In the genomic region with DNA sequence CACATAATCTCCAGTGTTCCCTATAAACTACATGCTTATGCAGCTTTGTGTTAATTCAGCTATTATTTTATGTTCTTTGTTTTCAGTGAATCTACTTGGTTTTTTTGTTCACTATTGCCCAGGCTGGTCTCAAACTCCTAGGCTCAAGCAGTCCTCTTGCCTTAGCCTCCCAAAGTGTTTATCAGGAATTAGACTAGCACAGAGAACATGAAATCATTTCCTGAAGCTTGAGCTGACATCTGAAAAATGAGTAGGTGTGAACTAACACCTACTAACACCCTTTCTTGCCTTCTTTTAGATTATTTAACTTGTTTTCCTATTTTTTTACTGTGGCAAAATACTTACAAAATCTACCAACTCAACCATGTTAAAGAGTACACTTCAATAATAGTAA, we compare ENCODE assay signal across 22 cellular contexts. TPM values are rescaled to one million over a fixed set of nuclear protein-coding genes. Genes with fewer than 3 reads are reported as not detected.
DNase-seq lines count a peak whose midpoint lies in the region; ATAC-seq and TF ChIP-seq lines count a peak whose summit lies in the region.
"Had no signal": no experiment of that assay in that cellular context is flagged by ENCODE, and none has a peak within 500 bp of the region (broad histone marks: within the 10 kb centered on the region; RNA-seq: fewer than 3 reads in every experiment).

No MANE protein-coding gene starts in this region.

- no peaks in the 10 kb centered on the region for H3K27me3 Mint-ChIP-seq in T-helper 17 cell
- H3K27me3 Mint-ChIP-seq in CD8-positive, alpha-beta memory T cell, result no peaks in the 10 kb centered on the region
- H3K27me3 Mint-ChIP-seq: activated CD8-positive, alpha-beta memory T cell treated with anti-CD3 and anti-CD28 coated beads, Interleukin-2, amount 10 ng/mL, durations not matched to agents 7 days and 5 days; naive B cell; type B pancreatic cell had no signal

- H3K4me3 ChIP-seq in adipocyte (ENCODE audit: low read length), result peak overlapping the region; percentile 56
- no peak overlapping the region for H3K4me3 ChIP-seq in esophagus muscularis mucosa
- H3K4me3 ChIP-seq in mucosa of rectum (ENCODE audit: low read length in 2 of 2), result no peak overlapping the region
- no peak overlapping the region for H3K4me3 ChIP-seq in suprapubic skin
- no peak overlapping the region for H3K4me3 ChIP-seq in CD8-positive, alpha-beta memory T cell (ENCODE audit: low read length)
- H3K4me3 ChIP-seq: lung had no signal

- H3K9me3 Mint-ChIP-seq in CD8-positive, alpha-beta memory T cell, result peaks cover 4 to 14% (median 10%) of the 10 kb centered on the region in 5 donors

- H3K27ac ChIP-seq in esophagus muscularis mucosa (replicated peaks in 1 of 4) (peak overlapping the region; percentile 67 to 78 (median 69)), mucosa of rectum (ENCODE audit: low read depth in 2 of 2, low read length in 2 of 2) (peak overlapping the region; percentile 35 to 64), suprapubic skin (peak overlapping the region; percentile 66)
- H3K27ac ChIP-seq in CD8-positive, alpha-beta memory T cell (ENCODE audit: low read depth, low read length), result no peak overlapping the region

- no peak for ATAC-seq in T-helper 17 cell
- ATAC-seq: activated CD8-positive, alpha-beta memory T cell treated with anti-CD3 and anti-CD28 coated beads, Interleukin-2, amount 10 ng/mL, durations not matched to agents 7 days and 5 days; esophagus mucosa; Panc1 had no signal

- H3K36me3 Mint-ChIP-seq in T-helper 17 cell (ENCODE audit: low read depth), result no peaks in the 10 kb centered on the region
- peaks cover 2 to 24% (median 5%) of the 10 kb centered on the region in 3 donors for H3K36me3 Mint-ChIP-seq in CD8-positive, alpha-beta memory T cell

- H3K9ac ChIP-seq in adipocyte (ENCODE audit: low read length), result peak overlapping the region; percentile 79
- no peak overlapping the region for H3K9ac ChIP-seq in mucosa of rectum (ENCODE audit: low read depth in 1 of 2, low read length in 2 of 2)

- TF ChIP-seq CTCF in esophagus muscularis mucosa (IDR thresholded peaks at IDR 0.05) (no peak), suprapubic skin (IDR thresholded peaks at IDR 0.05) (no peak)

- CTCF ChIA-PET in CD8-positive, alpha-beta memory T cell (lab: Charles Lee), result no interaction called here

- H3K4me1 Mint-ChIP-seq in T-helper 17 cell, result peaks cover 4% of the 10 kb centered on the region
- peaks cover 4 to 13% (median 7%) of the 10 kb centered on the region in 3 donors for H3K4me1 Mint-ChIP-seq in CD8-positive, alpha-beta memory T cell
- H3K4me1 Mint-ChIP-seq: activated CD8-positive, alpha-beta memory T cell treated with anti-CD3 and anti-CD28 coated beads, Interleukin-2, amount 10 ng/mL, durations not matched to agents 7 days and 5 days had no signal

- no peaks in the 10 kb centered on the region for H3K9me3 ChIP-seq in adipocyte (ENCODE audit: control insufficient read depth, low read length)
- H3K9me3 ChIP-seq in esophagus muscularis mucosa, result peaks cover 0 to 7% (median 5%) of the 10 kb centered on the region in 4 donors
- no peaks in the 10 kb centered on the region for H3K9me3 ChIP-seq in mucosa of rectum (ENCODE audit: control insufficient read depth in 2 of 2, low read length in 2 of 2)
- H3K9me3 ChIP-seq in suprapubic skin, result no peaks in the 10 kb centered on the region
- H3K9me3 ChIP-seq in T-helper 17 cell (ENCODE audit: control insufficient read depth, low read length, poor library complexity, severe bottlenecking), result no peaks in the 10 kb centered on the region
- no peaks in the 10 kb centered on the region for H3K9me3 ChIP-seq in CD8-positive, alpha-beta memory T cell (ENCODE audit: low read length)

- intact Hi-C loops in esophagus muscularis mucosa (cut with DNase I), result no loop called here

- DNase-seq in adipocyte (ENCODE audit: low read depth), result no peak
- DNase-seq in esophagus muscularis mucosa (ENCODE audit: extremely low spot score), result no peak
- no peak for DNase-seq in suprapubic skin (ENCODE audit: low spot score in 2 of 2)
- DNase-seq in epidermal melanocyte (ENCODE audit: insufficient read length, low spot score), result no peak
- DNase-seq in T-helper 17 cell, result no peak
- DNase-seq in CD8-positive, alpha-beta memory T cell, result no peak
- DNase-seq in COR-L47 (lab: John Stamatoyannopoulos, UW), result no peak
- DNase-seq: activated CD4-positive, alpha-beta T cell treated with anti-CD3 and anti-CD28 coated beads for 1 hour; activated CD8-positive, alpha-beta memory T cell treated with anti-CD3 and anti-CD28 coated beads, Interleukin-2, amount 10 ng/mL, durations not matched to agents 7 days and 5 days; KG1; naive B cell; NCI-H187 treated with DMSO at 0.1 percent for 48 hours; NCI-H345; stimulated activated CD4-positive, alpha-beta T cell treated with anti-CD3 and anti-CD28 coated beads, Interleukin-12 subunit alpha, Interleukin-12 subunit beta, amount 100 ng/mL, for 4 hours had no signal

- no peak overlapping the region for H3K4me3 Mint-ChIP-seq in T-helper 17 cell
- no peak overlapping the region for H3K4me3 Mint-ChIP-seq in CD8-positive, alpha-beta memory T cell
- H3K4me3 Mint-ChIP-seq: activated CD8-positive, alpha-beta memory T cell treated with anti-CD3 and anti-CD28 coated beads, Interleukin-2, amount 10 ng/mL, durations not matched to agents 7 days and 5 days; naive B cell; type B pancreatic cell had no signal

- no peaks in the 10 kb centered on the region for H3K36me3 ChIP-seq in adipocyte (ENCODE audit: control insufficient read depth, insufficient read depth, low read length, severe bottlenecking)
- H3K36me3 ChIP-seq in esophagus muscularis mucosa, result peaks cover 0 to 4% (median 0%) of the 10 kb centered on the region in 4 donors
- H3K36me3 ChIP-seq in mucosa of rectum (ENCODE audit: control insufficient read depth in 2 of 2, insufficient read depth in 2 of 2, low read length in 2 of 2), result no peaks in the 10 kb centered on the region
- H3K36me3 ChIP-seq in suprapubic skin, result peaks cover 9% of the 10 kb centered on the region
- H3K36me3 ChIP-seq in CD8-positive, alpha-beta memory T cell (ENCODE audit: insufficient read depth, low read length), result no peaks in the 10 kb centered on the region

- TF ChIP-seq EP300 in esophagus muscularis mucosa (IDR thresholded peaks at IDR 0.05) (no peak), suprapubic skin (IDR thresholded peaks at IDR 0.05) (no peak)

- H3K27me3 ChIP-seq in adipocyte (replicated peaks; ENCODE audit: control insufficient read depth, insufficient read depth, low read length) (no peaks in the 10 kb centered on the region), esophagus muscularis mucosa (no peaks in the 10 kb centered on the region), mucosa of rectum (ENCODE audit: control insufficient read depth in 2 of 2, insufficient read depth in 2 of 2, low read length in 2 of 2) (no peaks in the 10 kb centered on the region), suprapubic skin (no peaks in the 10 kb centered on the region)
- no peaks in the 10 kb centered on the region for H3K27me3 ChIP-seq in CD8-positive, alpha-beta memory T cell (ENCODE audit: insufficient read depth, low read length, poor library complexity, severe bottlenecking)

- POLR2A ChIA-PET in CD8-positive, alpha-beta memory T cell (lab: Charles Lee), result no interaction called here

- H3K27ac Mint-ChIP-seq in T-helper 17 cell, result no peak overlapping the region
- peak overlapping the region in 1 of 8 donors; percentile 5 for H3K27ac Mint-ChIP-seq in CD8-positive, alpha-beta memory T cell
- H3K27ac Mint-ChIP-seq: activated CD8-positive, alpha-beta memory T cell treated with anti-CD3 and anti-CD28 coated beads, Interleukin-2, amount 10 ng/mL, durations not matched to agents 7 days and 5 days; activated T-helper 2 cell treated with anti-CD3 and anti-CD28 coated beads, Interferon-gamma antibody, Interleukin-2, Interleukin-4, amounts not matched to agents 10 μg/mL and 5 μg/mL and 100 μg/mL, durations not matched to agents 14 hours and 24 hours and 36 hours; type B pancreatic cell had no signal

- no peak for TF ChIP-seq POLR2A in esophagus muscularis mucosa (IDR thresholded peaks at IDR 0.05; ENCODE audit: low read depth)
- no peak for TF ChIP-seq POLR2A in suprapubic skin (IDR thresholded peaks at IDR 0.05)

- H3K4me1 ChIP-seq in adipocyte (ENCODE audit: control insufficient read depth, insufficient read depth, low read length), result peaks cover 17% of the 10 kb centered on the region
- peaks cover 0 to 30% (median 24%) of the 10 kb centered on the region in 4 donors for H3K4me1 ChIP-seq in esophagus muscularis mucosa
- peaks cover 3 to 4% of the 10 kb centered on the region in 2 donors for H3K4me1 ChIP-seq in mucosa of rectum (ENCODE audit: control insufficient read depth in 2 of 2, insufficient read depth in 2 of 2, low read length in 2 of 2)
- peaks cover 2% of the 10 kb centered on the region for H3K4me1 ChIP-seq in suprapubic skin
- no peaks in the 10 kb centered on the region for H3K4me1 ChIP-seq in CD8-positive, alpha-beta memory T cell (ENCODE audit: insufficient read depth, low read length)

RNA-seq across cellular contexts. Expression of a gene that starts 25.0 kb away (rescaled TPM):
- total RNA-seq in esophagus muscularis mucosa (1 to 10 TPM; 1.0 to 5.8 (median 2.0) TPM), suprapubic skin (10 to 100 TPM; 14.1 to 39.5 (median 19.2) TPM), T-helper 17 cell (1 to 10 TPM; 1.9 to 6.8 TPM)
- total RNA-seq in CD8-positive, alpha-beta memory T cell, result 10 to 100 TPM; 19.5 to 20.9 TPM
- 2.5 TPM for polyA plus RNA-seq in CD8-positive, alpha-beta memory T cell

RNA-seq across cellular contexts. Expression of a gene that starts 25.6 kb away (rescaled TPM):
- total RNA-seq in esophagus muscularis mucosa (10 to 100 TPM; 17.1 to 28.2 (median 22.5) TPM), suprapubic skin (10 to 100 TPM; 21.8 to 80.1 (median 33.9) TPM), T-helper 17 cell (10 to 100 TPM; 61.0 to 61.1 TPM)
- total RNA-seq in CD8-positive, alpha-beta memory T cell, result 10 to 100 TPM; 64.0 to 69.6 TPM
- 37.0 TPM for polyA plus RNA-seq in CD8-positive, alpha-beta memory T cell

RNA-seq across cellular contexts. Expression of a gene that starts 53.6 kb away (rescaled TPM):
- total RNA-seq in esophagus muscularis mucosa, result 10 to 100 TPM; 16.5 to 42.1 (median 20.0) TPM
- 1 to 10 TPM in 3 of 4 donors, under 1 TPM in 1; 0.97 to 2.4 (median 1.6) TPM for total RNA-seq in suprapubic skin
- under 1 TPM in 1 of 2 donors, not detected in 1; 0.52 TPM for total RNA-seq in T-helper 17 cell
- total RNA-seq in CD8-positive, alpha-beta memory T cell, result not detected
- polyA plus RNA-seq in CD8-positive, alpha-beta memory T cell, result 0.18 TPM
- total RNA-seq: activated CD8-positive, alpha-beta memory T cell treated with anti-CD3 and anti-CD28 coated beads, Interleukin-2, amount 10 ng/mL, durations not matched to agents 7 days and 5 days; activated T-helper 2 cell treated with anti-CD3 and anti-CD28 coated beads, Interferon-gamma antibody, Interleukin-2, Interleukin-4, amounts not matched to agents 10 μg/mL and 5 μg/mL and 100 μg/mL, durations not matched to agents 14 hours and 24 hours and 36 hours; bronchial epithelial cell; Daoy had no signal

RNA-seq across cellular contexts. Expression of a gene that starts 57.2 kb away (rescaled TPM):
- total RNA-seq in esophagus muscularis mucosa, result 10 to 100 TPM; 49.8 to 80.6 (median 67.1) TPM
- 100 to 1,000 TPM in 1 of 4 donors, 10 to 100 TPM in 3; 58.8 to 152 (median 80.0) TPM for total RNA-seq in suprapubic skin
- 10 to 100 TPM; 68.5 to 75.8 TPM for total RNA-seq in T-helper 17 cell
- total RNA-seq in CD8-positive, alpha-beta memory T cell, result 100 to 1,000 TPM; 227 to 230 TPM
- polyA plus RNA-seq in CD8-positive, alpha-beta memory T cell, result 60.3 TPM

Comparison
In these comparisons a context has a peak if more than half of its experiments do, and no peak if none do; other contexts are left out.
1. RNA of a gene that starts 53.6 kb away (total RNA-seq): 16.5 to 42.1 TPM in esophagus muscularis mucosa; 0.97 to 2.4 TPM in suprapubic skin, 0.52 TPM in T-helper 17 cell and not detected in CD8-positive, alpha-beta memory T cell; every median in the first group is over 4 times any median in the second.